ENCODE assay signal across 8 cellular contexts in genomic region chr2:42792583-42793313, GRCh38. TPM values are rescaled to one million over a fixed set of nuclear protein-coding genes. Genes with fewer than 3 reads are reported as not detected.
DNase-seq lines count a peak whose midpoint lies in the region; ATAC-seq, FAIRE-seq and TF ChIP-seq lines count a peak whose summit lies in the region.

TSS of gene HAAO (minus strand) at chr2:42792583. CDS start at chr2:42792536, 47 bp downstream.

- H4K91ac ChIP-seq in H1 (replicated peaks; ENCODE audit: insufficient read length, low read length) = peak within 1 kb of the TSS; percentile 14

- no peak within 1 kb of the TSS; the same call in 1 of the 2 replicates for H2AK5ac ChIP-seq in H1 (ENCODE audit: low read depth, low read length)

- H3K4me3 ChIP-seq in BJ (ENCODE audit: low read depth, low read length) (peak within 1 kb of the TSS; percentile 22), H1 (ENCODE audit: extremely low read depth in 1 of 4, insufficient read depth in 2 of 4, low read depth in 3 of 4, low read length in 4 of 4) (peak within 1 kb of the TSS; percentile 61 to 75 (median 69)), upper lobe of right lung (peak within 1 kb of the TSS; percentile 63)

- H2BK15ac ChIP-seq in H1 (ENCODE audit: low read length) = no peak within 1 kb of the TSS

- peak within 1 kb of the TSS; percentile 71 for H4K8ac ChIP-seq in H1 (ENCODE audit: extremely low read depth, insufficient read depth, low read length)

- H4K5ac ChIP-seq in H1 (ENCODE audit: insufficient read length, low read depth, low read length) = no peak within 1 kb of the TSS

- no peak for DNase-seq in BJ (ENCODE audit: low read depth)
- DNase-seq in H1 (ENCODE audit: low read depth in 1 of 2, low spot score in 2 of 2) = peak in 1 of 2 experiments; percentile 77
- DNase-seq in mesothelial cell of epicardium (ENCODE audit: low spot score in 2 of 2, unreplicated experiment in 2 of 2) = peak in 1 of 2 experiments; percentile 62
- DNase-seq in upper lobe of right lung = peak; percentile 79
- DNase-seq in putamen (ENCODE audit: low spot score) = no peak
- no peak for DNase-seq in NCI-H1694 (lab: John Stamatoyannopoulos, UW)

- H3K4me1 ChIP-seq in H1 (replicated peaks in 1 of 4; ENCODE audit: control insufficient read depth in 3 of 4, insufficient read depth in 4 of 4, low read length in 3 of 4) (peaks cover 2 to 10% (median 5%) of the 10 kb centered on the region in 4 experiments; a peak in 6 of 7 replicates), upper lobe of right lung (peaks cover 8% of the 10 kb centered on the region)

- H3K4ac ChIP-seq in H1 (replicated peaks; ENCODE audit: insufficient read length, low read depth, low read length) = peak within 1 kb of the TSS; percentile 40

- peak within 1 kb of the TSS; percentile 65 for H3K56ac ChIP-seq in H1 (replicated peaks; ENCODE audit: insufficient read length, low read depth, low read length)

- H3K4me1 Mint-ChIP-seq in IgD-negative memory B cell (peaks cover 40 to 51% (median 42%) of the 10 kb centered on the region in 3 donors), mesothelial cell of epicardium (peaks cover 47% of the 10 kb centered on the region)

- H2BK5ac ChIP-seq in H1 (ENCODE audit: low read depth, low read length) = no peak within 1 kb of the TSS

- H3K27ac ChIP-seq in H1 (ENCODE audit: low read depth, low read length) = no peak within 1 kb of the TSS
- H3K27ac ChIP-seq in upper lobe of right lung = peak within 1 kb of the TSS; percentile 81

- no peak within 1 kb of the TSS for H2BK20ac ChIP-seq in H1 (ENCODE audit: low read length)

- peak within 1 kb of the TSS in 2 of 4 experiments; percentile 39 to 42; a peak in 5 of 7 replicates for H3K9ac ChIP-seq in H1 (replicated peaks in 1 of 4; ENCODE audit: extremely low read depth in 1 of 4, low read depth in 3 of 4, low read length in 3 of 4)

- peak within 1 kb of the TSS; percentile 86 for H2AFZ ChIP-seq in H1 (ENCODE audit: low read length)

- WGBS in H1 (ENCODE audit: extremely low coverage in 1 of 2, insufficient coverage in 1 of 2, insufficient read length in 1 of 2, insufficient replicate concordance in 2 of 2, low coverage in 1 of 2, low lambda C conversion rate in 2 of 2, missing lambda C conversion rate in 1 of 2), 2 experiments = 1% methylated on average over 52 of the region's 73 CpGs; no CpG with 5 or more reads in 1 of the 2 experiments

- peak; percentile 72 for ATAC-seq in upper lobe of right lung

- H3K4me3 Mint-ChIP-seq in IgD-negative memory B cell (peak within 1 kb of the TSS; percentile 66 to 96 (median 92)), mesothelial cell of epicardium (peak within 1 kb of the TSS; percentile 87)

- 0 out of 2 replicates have a peak, but pooled peaks have one; percentile 16 for TF ChIP-seq CTCF in BJ (IDR thresholded peaks at IDR 0.05; ENCODE audit: insufficient read depth, low read depth, low read length)
- peak; percentile 1 to 17 (median 6); a peak in 3 of 4 replicates for TF ChIP-seq CTCF in H1 (IDR thresholded peaks at IDR 0.05; ENCODE audit: control extremely low read depth in 1 of 3, insufficient read depth in 1 of 3, low read depth in 1 of 3, low read length in 3 of 3)
- TF ChIP-seq CTCF in mesothelial cell of epicardium (IDR thresholded peaks at IDR 0.05; ENCODE audit: unreplicated experiment) = no peak
- TF ChIP-seq CTCF in upper lobe of right lung (IDR thresholded peaks at IDR 0.05) = peak; percentile 25

- H3K36me3 Mint-ChIP-seq in IgD-negative memory B cell (no peaks in the 10 kb centered on the region), mesothelial cell of epicardium (peaks cover 17% of the 10 kb centered on the region)

- no peak for FAIRE-seq in H1 (lab: Jason Lieb, UNC)

- peak within 1 kb of the TSS; percentile 91 for H3K18ac ChIP-seq in H1 (ENCODE audit: extremely low read depth, low read length)

- H2BK120ac ChIP-seq in H1 (replicated peaks; ENCODE audit: low read depth, low read length) = no peak within 1 kb of the TSS

- no peak within 1 kb of the TSS for H3K14ac ChIP-seq in H1 (ENCODE audit: insufficient read length)

- H3K27me3 ChIP-seq in BJ (ENCODE audit: control insufficient read depth, insufficient read depth, low read length) (peaks cover 12% of the 10 kb centered on the region), H1 (replicated peaks in 1 of 4; ENCODE audit: control insufficient read depth in 3 of 4, extremely low read depth in 1 of 4, insufficient read depth in 3 of 4, low read length in 3 of 4) (peaks cover 0 to 18% (median 14%) of the 10 kb centered on the region in 4 experiments; a peak in 6 of 7 replicates), upper lobe of right lung (no peaks in the 10 kb centered on the region)

- peak within 1 kb of the TSS; percentile 81 for H2BK12ac ChIP-seq in H1 (ENCODE audit: low read depth, low read length)

- no peaks in the 10 kb centered on the region for H3K79me2 ChIP-seq in H1 (ENCODE audit: control insufficient read depth in 1 of 2, insufficient read depth in 2 of 2, low read length in 2 of 2)

- no peaks in the 10 kb centered on the region for H3K79me1 ChIP-seq in H1 (ENCODE audit: low read depth, low read length)

- H3K9me3 ChIP-seq in H1 (ENCODE audit: insufficient read depth in 2 of 2, low read depth in 1 of 2, low read length in 1 of 2) (no peaks in the 10 kb centered on the region), upper lobe of right lung (no peaks in the 10 kb centered on the region)

- H3K4me2 ChIP-seq in H1 (ENCODE audit: insufficient read depth in 1 of 2, low read depth in 2 of 2, low read length in 2 of 2) = peak within 1 kb of the TSS; percentile 70 to 89

- no peak; a peak in 1 of 4 replicates for TF ChIP-seq RAD21 in H1 (IDR thresholded peaks at IDR 0.05 in 1 of 2, conservative IDR thresholded peaks at IDR 0.05 in 1 of 2; ENCODE audit: low read depth in 2 of 2, low read length in 2 of 2)

- H3K23ac ChIP-seq in H1 (ENCODE audit: insufficient read length) = no peak within 1 kb of the TSS

- peaks cover 9% of the 10 kb centered on the region; the same call in 1 of the 2 replicates for H3K23me2 ChIP-seq in H1 (ENCODE audit: low read depth, low read length)

- H3K9me3 Mint-ChIP-seq in IgD-negative memory B cell (peaks cover 0 to 2% (median 0%) of the 10 kb centered on the region in 3 donors), mesothelial cell of epicardium (peaks cover 9% of the 10 kb centered on the region)

- no peak for TF ChIP-seq EP300 in H1 (IDR thresholded peaks at IDR 0.05; ENCODE audit: borderline replicate concordance in 1 of 2, low read depth in 2 of 2, low read length in 2 of 2)

- H3K27ac Mint-ChIP-seq in IgD-negative memory B cell (peak within 1 kb of the TSS; percentile 89 to 96 (median 94)), mesothelial cell of epicardium (peak within 1 kb of the TSS; percentile 97)

- H3K36me3 ChIP-seq in BJ (ENCODE audit: control insufficient read depth, insufficient read depth, low read length) = no peaks in the 10 kb centered on the region
- no peaks in the 10 kb centered on the region for H3K36me3 ChIP-seq in H1 (ENCODE audit: control insufficient read depth in 2 of 4, insufficient read depth in 4 of 4, low read length in 3 of 4)
- no peaks in the 10 kb centered on the region for H3K36me3 ChIP-seq in upper lobe of right lung

- TF ChIP-seq POLR2A in GM19193 (IDR thresholded peaks at IDR 0.05; ENCODE audit: extremely low read depth, insufficient read depth, insufficient read length) (peak; percentile 74), H1 (IDR thresholded peaks at IDR 0.05; ENCODE audit: control extremely low read depth in 1 of 2, low read depth in 2 of 2, low read length in 2 of 2) (no peak; a peak in 1 of 3 replicates)

- CTCF ChIA-PET in BJ (lab: Yijun Ruan, JAX) = interaction anchor here (1.0 kb wide), 1 partner anchor 10 kb away, joined by 3 read pairs; no protein-coding TSS in a partner anchor
- CTCF ChIA-PET in H1 (lab: Charles Lee; ENCODE audit: partially characterized antibody) = interaction anchor here (0.8 to 1.1 kb wide), 5 partner anchors 12 to 22 kb away, joined by 3 to 4 read pairs (median 3); no protein-coding TSS in a partner anchor

- intact Hi-C loops in upper lobe of right lung (cut with DNase I) = no loop called here

- no peaks in the 10 kb centered on the region for H3K27me3 Mint-ChIP-seq in IgD-negative memory B cell
- H3K27me3 Mint-ChIP-seq in mesothelial cell of epicardium (ENCODE audit: low read depth) = no peaks in the 10 kb centered on the region

- POLR2A ChIA-PET in BJ (lab: Charles Lee) = no interaction called here
- POLR2A ChIA-PET in H1 (lab: Charles Lee; ENCODE audit: partially characterized antibody) = interaction anchor here (0.6 to 5.9 kb wide), 6 partner anchors 8 to 39 kb away, joined by 3 to 61 read pairs (median 4); no protein-coding TSS in a partner anchor

- no peaks in the 10 kb centered on the region for H4K20me1 ChIP-seq in H1 (replicated peaks in 1 of 2; ENCODE audit: control insufficient read depth in 1 of 2, insufficient read depth in 2 of 2, low read length in 2 of 2)

TF ChIP-seq in H1, 55 proteins besides CTCF, POLR2A, EP300 and RAD21 (continues in another document):
- TF ChIP-seq BACH1 (IDR thresholded peaks at IDR 0.05; ENCODE audit: low read length) (no peak), E2F6 (IDR thresholded peaks at IDR 0.05) (peak; percentile 45; the same call in 1 of the 2 replicates), GTF2F1 (IDR thresholded peaks at IDR 0.05; ENCODE audit: borderline replicate concordance, low read depth, low read length) (no peak), RNF2 (IDR thresholded peaks at IDR 0.05; ENCODE audit: borderline replicate concordance, low read depth, low read length, missing control alignments, poor library complexity, severe bottlenecking) (peak; percentile 7), YY1 (IDR thresholded peaks at IDR 0.05; ENCODE audit: low read depth, low read length) (no peak)

RNA-seq across cellular contexts. Expression of gene HAAO, which starts in this region (rescaled TPM):
- 0.31 and 0.54 TPM in 2 replicates for polyA plus RNA-seq in BJ (2011; rRNA removed)
- polyA minus RNA-seq in BJ (2011; rRNA and poly(A)+ RNA removed) = 0.62 TPM in 1 of 2 replicates, not detected in the other
- polyA plus RNA-seq in IgD-negative memory B cell = 5.7 TPM
- 2.5 and 3.2 TPM in 2 replicates for total RNA-seq in H1 (2021; fragmentation: NEBNext Ultra II Directional; extraction: Animal tissue kit (Norgen Biotek cat#: 25700))
- 7.0 and 9.5 TPM in 2 replicates for polyA plus RNA-seq in H1 (2011; rRNA removed)
- 5.4 TPM for polyA plus RNA-seq in H1 (2011; cell fraction: cytosol; rRNA removed)
- polyA plus RNA-seq in H1 (2011; cell fraction: nucleus; rRNA removed) = 12.8 TPM
- polyA plus RNA-seq in H1 (2012, experiment 1 of 2) = 2.2 to 6.4 TPM (median 4.5 TPM) in 4 replicates
- 2.6 TPM for polyA plus RNA-seq in H1 (2012, experiment 2 of 2)
- polyA plus RNA-seq in H1 (2013, experiment 1 of 2) = 1.8 TPM
- polyA plus RNA-seq in H1 (2013, experiment 2 of 2) = 1.7 TPM
- polyA minus RNA-seq in H1 (2011; rRNA and poly(A)+ RNA removed) = 3.3 and 5.6 TPM in 2 replicates
- polyA minus RNA-seq in H1 (2011; cell fraction: cytosol; rRNA and poly(A)+ RNA removed) = 1.4 TPM
- polyA minus RNA-seq in H1 (2011; cell fraction: nucleus; rRNA and poly(A)+ RNA removed) = 5.7 TPM
- total RNA-seq in mesothelial cell of epicardium = 23.3 to 25.7 TPM (median 25.0 TPM) in 3 replicates
- total RNA-seq in upper lobe of right lung = 6.4 TPM
